In genomic region chr13:45540195-45540594, GRCh38 we compare ENCODE assay signal across 21 cellular contexts.
"Had no signal": no experiment of that assay in that cellular context is flagged by ENCODE, and none has a peak within 500 bp of the region (broad histone marks: within the 10 kb centered on the region; RNA-seq: fewer than 3 reads in every experiment).

No MANE protein-coding gene starts in this region.

- H3K27ac Mint-ChIP-seq: memory B cell; natural killer cell treated with Interleukin-12 subunit alpha and Interleukin-12 subunit beta and Interleukin-15 and Interleukin-18, amount 100 ng/mL, for 72 hours had no signal

- H3K4me1 Mint-ChIP-seq: memory B cell had no signal

- H3K27ac ChIP-seq: heart left ventricle, lower lobe of right lung, parathyroid adenoma, psoas muscle, spleen had no signal

- ATAC-seq: esophagus mucosa, heart left ventricle, left lobe of liver, lower lobe of right lung, sciatic nerve had no signal

- H3K4me3 ChIP-seq: heart left ventricle, lower lobe of right lung, psoas muscle, spleen had no signal

- H3K27me3 Mint-ChIP-seq: memory B cell; natural killer cell treated with Interleukin-12 subunit alpha and Interleukin-12 subunit beta and Interleukin-15 and Interleukin-18, amount 100 ng/mL, for 72 hours had no signal

- DNase-seq: effector memory CD4-positive, alpha-beta T cell; heart left ventricle; hippocampal formation; kidney glomerular epithelial cell; lower lobe of right lung; midbrain; psoas muscle; retina; spleen; stimulated activated CD4-positive, alpha-beta T cell treated with anti-CD3 and anti-CD28 coated beads, Interleukin-2, amount 100 ng/mL, for 24 hours; stimulated activated CD4-positive, alpha-beta T cell treated with anti-CD3 and anti-CD28 coated beads, Interleukin-4, amount 100 ng/mL, for 4 hours; stimulated activated naive CD4-positive, alpha-beta T cell treated with Interleukin-2 at 50 U/mL for 16 hours; trophoblast cell had no signal

- H3K9ac ChIP-seq: parathyroid adenoma had no signal

- H3K79me2 ChIP-seq: parathyroid adenoma had no signal

- H3K27me3 ChIP-seq: heart left ventricle, spleen had no signal

- H3K9me3 ChIP-seq: heart left ventricle, lower lobe of right lung, psoas muscle, spleen had no signal

- H3K9me3 Mint-ChIP-seq: memory B cell; natural killer cell treated with Interleukin-12 subunit alpha and Interleukin-12 subunit beta and Interleukin-15 and Interleukin-18, amount 100 ng/mL, for 72 hours had no signal

- H3K4me3 Mint-ChIP-seq: memory B cell; natural killer cell treated with Interleukin-12 subunit alpha and Interleukin-12 subunit beta and Interleukin-15 and Interleukin-18, amount 100 ng/mL, for 72 hours had no signal

- H3K4me1 ChIP-seq: lower lobe of right lung, parathyroid adenoma, psoas muscle, spleen had no signal

- FAIRE-seq: endometrium, frontal cortex had no signal

- H2AFZ ChIP-seq: parathyroid adenoma had no signal
